Comparison of ENCODE assay signal across 1 cellular context in the genomic region with DNA sequence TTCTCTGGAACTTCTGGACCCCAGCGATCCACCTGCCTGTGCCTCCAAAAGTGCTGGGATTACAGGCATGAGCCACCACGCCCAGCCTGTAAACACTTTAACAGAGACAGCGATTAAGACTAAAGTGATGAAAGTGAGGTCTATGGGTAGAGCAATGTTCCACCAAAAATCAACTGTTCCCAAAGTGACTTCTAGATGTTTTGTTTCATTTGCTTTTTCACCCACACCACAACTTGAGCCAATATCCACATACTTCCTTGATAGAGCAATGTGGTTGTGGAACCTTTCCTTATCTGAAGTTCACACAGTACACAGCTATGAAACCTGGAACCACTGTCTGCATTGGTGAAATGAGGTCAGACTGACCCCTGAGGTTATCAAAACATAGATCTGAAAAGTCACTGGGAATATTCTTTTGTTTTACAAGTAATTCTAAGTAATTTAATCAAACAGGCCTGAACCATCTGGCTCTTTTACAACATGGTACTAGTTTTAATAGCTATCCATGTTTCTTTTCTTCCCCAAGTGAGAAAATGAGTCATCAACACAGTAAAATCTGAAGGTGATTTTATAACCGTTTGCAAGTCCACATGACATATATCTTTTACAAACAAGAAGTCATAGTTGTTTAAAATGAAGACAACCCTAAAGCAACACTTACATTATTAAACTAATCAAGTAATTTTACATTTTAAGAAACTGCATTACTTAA.
TF ChIP-seq lines count a peak whose summit lies in the region.

No MANE protein-coding gene starts in this region.

TF ChIP-seq in K562, 482 proteins besides CTCF, POLR2A, EP300 and RAD21 (continued from another document and continues in another):
- TF ChIP-seq, protein P1, sequence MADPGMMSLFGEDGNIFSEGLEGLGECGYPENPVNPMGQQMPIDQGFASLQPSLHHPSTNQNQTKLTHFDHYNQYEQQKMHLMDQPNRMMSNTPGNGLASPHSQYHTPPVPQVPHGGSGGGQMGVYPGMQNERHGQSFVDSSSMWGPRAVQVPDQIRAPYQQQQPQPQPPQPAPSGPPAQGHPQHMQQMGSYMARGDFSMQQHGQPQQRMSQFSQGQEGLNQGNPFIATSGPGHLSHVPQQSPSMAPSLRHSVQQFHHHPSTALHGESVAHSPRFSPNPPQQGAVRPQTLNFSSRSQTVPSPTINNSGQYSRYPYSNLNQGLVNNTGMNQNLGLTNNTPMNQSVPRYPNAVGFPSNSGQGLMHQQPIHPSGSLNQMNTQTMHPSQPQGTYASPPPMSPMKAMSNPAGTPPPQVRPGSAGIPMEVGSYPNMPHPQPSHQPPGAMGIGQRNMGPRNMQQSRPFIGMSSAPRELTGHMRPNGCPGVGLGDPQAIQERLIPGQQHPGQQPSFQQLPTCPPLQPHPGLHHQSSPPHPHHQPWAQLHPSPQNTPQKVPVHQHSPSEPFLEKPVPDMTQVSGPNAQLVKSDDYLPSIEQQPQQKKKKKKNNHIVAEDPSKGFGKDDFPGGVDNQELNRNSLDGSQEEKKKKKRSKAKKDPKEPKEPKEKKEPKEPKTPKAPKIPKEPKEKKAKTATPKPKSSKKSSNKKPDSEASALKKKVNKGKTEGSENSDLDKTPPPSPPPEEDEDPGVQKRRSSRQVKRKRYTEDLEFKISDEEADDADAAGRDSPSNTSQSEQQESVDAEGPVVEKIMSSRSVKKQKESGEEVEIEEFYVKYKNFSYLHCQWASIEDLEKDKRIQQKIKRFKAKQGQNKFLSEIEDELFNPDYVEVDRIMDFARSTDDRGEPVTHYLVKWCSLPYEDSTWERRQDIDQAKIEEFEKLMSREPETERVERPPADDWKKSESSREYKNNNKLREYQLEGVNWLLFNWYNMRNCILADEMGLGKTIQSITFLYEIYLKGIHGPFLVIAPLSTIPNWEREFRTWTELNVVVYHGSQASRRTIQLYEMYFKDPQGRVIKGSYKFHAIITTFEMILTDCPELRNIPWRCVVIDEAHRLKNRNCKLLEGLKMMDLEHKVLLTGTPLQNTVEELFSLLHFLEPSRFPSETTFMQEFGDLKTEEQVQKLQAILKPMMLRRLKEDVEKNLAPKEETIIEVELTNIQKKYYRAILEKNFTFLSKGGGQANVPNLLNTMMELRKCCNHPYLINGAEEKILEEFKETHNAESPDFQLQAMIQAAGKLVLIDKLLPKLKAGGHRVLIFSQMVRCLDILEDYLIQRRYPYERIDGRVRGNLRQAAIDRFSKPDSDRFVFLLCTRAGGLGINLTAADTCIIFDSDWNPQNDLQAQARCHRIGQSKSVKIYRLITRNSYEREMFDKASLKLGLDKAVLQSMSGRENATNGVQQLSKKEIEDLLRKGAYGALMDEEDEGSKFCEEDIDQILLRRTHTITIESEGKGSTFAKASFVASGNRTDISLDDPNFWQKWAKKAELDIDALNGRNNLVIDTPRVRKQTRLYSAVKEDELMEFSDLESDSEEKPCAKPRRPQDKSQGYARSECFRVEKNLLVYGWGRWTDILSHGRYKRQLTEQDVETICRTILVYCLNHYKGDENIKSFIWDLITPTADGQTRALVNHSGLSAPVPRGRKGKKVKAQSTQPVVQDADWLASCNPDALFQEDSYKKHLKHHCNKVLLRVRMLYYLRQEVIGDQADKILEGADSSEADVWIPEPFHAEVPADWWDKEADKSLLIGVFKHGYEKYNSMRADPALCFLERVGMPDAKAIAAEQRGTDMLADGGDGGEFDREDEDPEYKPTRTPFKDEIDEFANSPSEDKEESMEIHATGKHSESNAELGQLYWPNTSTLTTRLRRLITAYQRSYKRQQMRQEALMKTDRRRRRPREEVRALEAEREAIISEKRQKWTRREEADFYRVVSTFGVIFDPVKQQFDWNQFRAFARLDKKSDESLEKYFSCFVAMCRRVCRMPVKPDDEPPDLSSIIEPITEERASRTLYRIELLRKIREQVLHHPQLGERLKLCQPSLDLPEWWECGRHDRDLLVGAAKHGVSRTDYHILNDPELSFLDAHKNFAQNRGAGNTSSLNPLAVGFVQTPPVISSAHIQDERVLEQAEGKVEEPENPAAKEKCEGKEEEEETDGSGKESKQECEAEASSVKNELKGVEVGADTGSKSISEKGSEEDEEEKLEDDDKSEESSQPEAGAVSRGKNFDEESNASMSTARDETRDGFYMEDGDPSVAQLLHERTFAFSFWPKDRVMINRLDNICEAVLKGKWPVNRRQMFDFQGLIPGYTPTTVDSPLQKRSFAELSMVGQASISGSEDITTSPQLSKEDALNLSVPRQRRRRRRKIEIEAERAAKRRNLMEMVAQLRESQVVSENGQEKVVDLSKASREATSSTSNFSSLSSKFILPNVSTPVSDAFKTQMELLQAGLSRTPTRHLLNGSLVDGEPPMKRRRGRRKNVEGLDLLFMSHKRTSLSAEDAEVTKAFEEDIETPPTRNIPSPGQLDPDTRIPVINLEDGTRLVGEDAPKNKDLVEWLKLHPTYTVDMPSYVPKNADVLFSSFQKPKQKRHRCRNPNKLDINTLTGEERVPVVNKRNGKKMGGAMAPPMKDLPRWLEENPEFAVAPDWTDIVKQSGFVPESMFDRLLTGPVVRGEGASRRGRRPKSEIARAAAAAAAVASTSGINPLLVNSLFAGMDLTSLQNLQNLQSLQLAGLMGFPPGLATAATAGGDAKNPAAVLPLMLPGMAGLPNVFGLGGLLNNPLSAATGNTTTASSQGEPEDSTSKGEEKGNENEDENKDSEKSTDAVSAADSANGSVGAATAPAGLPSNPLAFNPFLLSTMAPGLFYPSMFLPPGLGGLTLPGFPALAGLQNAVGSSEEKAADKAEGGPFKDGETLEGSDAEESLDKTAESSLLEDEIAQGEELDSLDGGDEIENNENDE (IDR thresholded peaks at IDR 0.05; ENCODE audit: low read depth, low read length): no peak
- TF ChIP-seq JUND (IDR thresholded peaks at IDR 0.05; ENCODE audit: borderline replicate concordance, low read depth, low read length) (peak; percentile 97), JUND (tag; IDR thresholded peaks at IDR 0.05; ENCODE audit: borderline replicate concordance, low read depth, low read length) (peak; percentile 97), FOXJ3 (CRISPR knock-in tag; IDR thresholded peaks at IDR 0.05) (no peak), DACH1 (IDR thresholded peaks at IDR 0.05; ENCODE audit: partially characterized antibody) (peak; percentile 58), ZNF583 (CRISPR knock-in tag; IDR thresholded peaks at IDR 0.05) (peak; percentile 58; the same call in 1 of the 2 replicates), FOXK1 (CRISPR knock-in tag; IDR thresholded peaks at IDR 0.05; ENCODE audit: borderline replicate concordance) (0 out of 2 replicates have a peak, but pooled peaks have one; percentile 55), C11orf30 (IDR thresholded peaks at IDR 0.05; ENCODE audit: low read depth) (no peak), EGR1 (conservative IDR thresholded peaks at IDR 0.05) (0 out of 2 replicates have a peak, but pooled peaks have one; percentile 59), TAF9B (IDR thresholded peaks at IDR 0.05; ENCODE audit: partially characterized antibody) (peak; percentile 61), DMBX1 (CRISPR knock-in tag; IDR thresholded peaks at IDR 0.05; ENCODE audit: borderline replicate concordance) (0 out of 2 replicates have a peak, but pooled peaks have one; percentile 19), ZNF318 (IDR thresholded peaks at IDR 0.05; ENCODE audit: borderline replicate concordance in 1 of 2, low read depth in 1 of 2) (peak in 1 of 2 experiments; percentile 60; a peak in 1 of 4 replicates), RAD51 (IDR thresholded peaks at IDR 0.05; ENCODE audit: borderline replicate concordance, low read depth) (peak; percentile 39; the same call in 1 of the 2 replicates), CBX1 (IDR thresholded peaks at IDR 0.05; ENCODE audit: low read depth) (no peak), MEF2A (IDR thresholded peaks at IDR 0.05; ENCODE audit: control insufficient read depth, low read depth, low read length) (peak; percentile 81), GATA2 (CRISPR knock-in tag; IDR thresholded peaks at IDR 0.05) (peak; percentile 91), SP1 (CRISPR knock-in tag; IDR thresholded peaks at IDR 0.05) (peak; percentile 11; the same call in 1 of the 2 replicates), HMG20B (CRISPR knock-in tag; IDR thresholded peaks at IDR 0.05) (no peak), NCOA1 (IDR thresholded peaks at IDR 0.05; ENCODE audit: low read depth) (peak; percentile 77; the same call in 1 of the 2 replicates), MAFF (IDR thresholded peaks at IDR 0.05; ENCODE audit: low read length) (peak; percentile 58), PURB (CRISPR knock-in tag; IDR thresholded peaks at IDR 0.05; ENCODE audit: low read depth) (no peak), HOMEZ (CRISPR knock-in tag; IDR thresholded peaks at IDR 0.05) (no peak), ZNF133 (CRISPR knock-in tag; IDR thresholded peaks at IDR 0.05) (no peak), ADNP (tag; IDR thresholded peaks at IDR 0.05) (no peak)
- TF ChIP-seq, protein P2, sequence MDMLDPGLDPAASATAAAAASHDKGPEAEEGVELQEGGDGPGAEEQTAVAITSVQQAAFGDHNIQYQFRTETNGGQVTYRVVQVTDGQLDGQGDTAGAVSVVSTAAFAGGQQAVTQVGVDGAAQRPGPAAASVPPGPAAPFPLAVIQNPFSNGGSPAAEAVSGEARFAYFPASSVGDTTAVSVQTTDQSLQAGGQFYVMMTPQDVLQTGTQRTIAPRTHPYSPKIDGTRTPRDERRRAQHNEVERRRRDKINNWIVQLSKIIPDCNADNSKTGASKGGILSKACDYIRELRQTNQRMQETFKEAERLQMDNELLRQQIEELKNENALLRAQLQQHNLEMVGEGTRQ (CRISPR knock-in tag; IDR thresholded peaks at IDR 0.05): no peak
- TF ChIP-seq, protein P3, sequence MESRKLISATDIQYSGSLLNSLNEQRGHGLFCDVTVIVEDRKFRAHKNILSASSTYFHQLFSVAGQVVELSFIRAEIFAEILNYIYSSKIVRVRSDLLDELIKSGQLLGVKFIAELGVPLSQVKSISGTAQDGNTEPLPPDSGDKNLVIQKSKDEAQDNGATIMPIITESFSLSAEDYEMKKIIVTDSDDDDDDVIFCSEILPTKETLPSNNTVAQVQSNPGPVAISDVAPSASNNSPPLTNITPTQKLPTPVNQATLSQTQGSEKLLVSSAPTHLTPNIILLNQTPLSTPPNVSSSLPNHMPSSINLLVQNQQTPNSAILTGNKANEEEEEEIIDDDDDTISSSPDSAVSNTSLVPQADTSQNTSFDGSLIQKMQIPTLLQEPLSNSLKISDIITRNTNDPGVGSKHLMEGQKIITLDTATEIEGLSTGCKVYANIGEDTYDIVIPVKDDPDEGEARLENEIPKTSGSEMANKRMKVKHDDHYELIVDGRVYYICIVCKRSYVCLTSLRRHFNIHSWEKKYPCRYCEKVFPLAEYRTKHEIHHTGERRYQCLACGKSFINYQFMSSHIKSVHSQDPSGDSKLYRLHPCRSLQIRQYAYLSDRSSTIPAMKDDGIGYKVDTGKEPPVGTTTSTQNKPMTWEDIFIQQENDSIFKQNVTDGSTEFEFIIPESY (CRISPR knock-in tag; IDR thresholded peaks at IDR 0.05): no peak
